32 cellular contexts compared by ENCODE assay signal in genomic region chr2:143476421-143477084, GRCh38.
DNase-seq lines count a peak whose midpoint lies in the region; ATAC-seq and TF ChIP-seq lines count a peak whose summit lies in the region.
"Had no signal": no experiment of that assay in that cellular context is flagged by ENCODE, and none has a peak within 500 bp of the region (broad histone marks: within the 10 kb centered on the region; RNA-seq: fewer than 3 reads in every experiment).

No MANE protein-coding gene starts in this region.

- DNase-seq in central memory CD8-positive, alpha-beta T cell (ENCODE audit: low spot score in 2 of 2) = no peak
- DNase-seq in epidermal melanocyte (ENCODE audit: insufficient read length, low spot score) (no peak), SKM-1 treated with dmso at 0.1 percent for 144 hours (lab: John Stamatoyannopoulos, UW; ENCODE audit: unreplicated experiment) (no peak), foreskin fibroblast (no peak)
- DNase-seq: activated CD4-positive, alpha-beta T cell treated with anti-CD3 and anti-CD28 coated beads, Interleukin-2, amount 10 ng/mL, durations not matched to agents 7 days and 5 days; activated CD8-positive, alpha-beta memory T cell treated with anti-CD3 and anti-CD28 coated beads, Interleukin-2, amount 10 ng/mL, durations not matched to agents 7 days and 5 days; activated naive CD4-positive, alpha-beta T cell treated with anti-CD3 and anti-CD28 coated beads, Interleukin-2, amount 10 ng/mL, durations not matched to agents 7 days and 5 days; activated T-cell treated with anti-CD3 and anti-CD28 coated beads, Interleukin-2, amount 50 U/mL, for 72 hours; amygdala; CD4-positive, CD25-positive, alpha-beta regulatory T cell; foreskin keratinocyte; H9; heart right ventricle; left colon; naive thymus-derived CD4-positive, alpha-beta T cell; NCI-H1694 treated with DMSO at 0.1 percent for 48 hours; NCI-H2227 treated with DMSO at 0.1 percent for 48 hours; NCI-H82; OCI-M1; ovary; right cardiac atrium; stimulated activated CD4-positive, alpha-beta T cell treated with anti-CD3 and anti-CD28 coated beads, Interleukin-4, amount 100 ng/mL, for 4 hours; stimulated activated naive CD4-positive, alpha-beta T cell treated with Interleukin-2 at 50 U/mL for 16 hours; WERI-Rb-1 had no signal

- peaks cover 30 to 38% of the 10 kb centered on the region in 2 experiments for H3K4me1 ChIP-seq in neutrophil (ENCODE audit: control insufficient read depth in 1 of 2, insufficient read depth in 1 of 2, low read depth in 1 of 2, low read length in 1 of 2)
- H3K4me1 ChIP-seq: foreskin keratinocyte had no signal

- no peak overlapping the region for H3K4me3 ChIP-seq in neutrophil (ENCODE audit: low read depth in 1 of 2, low read length in 1 of 2)
- no peak overlapping the region for H3K4me3 ChIP-seq in foreskin fibroblast (ENCODE audit: low read depth in 1 of 2, low read length in 2 of 2)
- H3K4me3 ChIP-seq: heart right ventricle, ovary, thoracic aorta had no signal

- no peak overlapping the region for H3K4me3 Mint-ChIP-seq in central memory CD8-positive, alpha-beta T cell
- H3K4me3 Mint-ChIP-seq: activated CD4-positive, alpha-beta T cell treated with anti-CD3 and anti-CD28 coated beads, Interleukin-2, amount 10 ng/mL, durations not matched to agents 7 days and 5 days; activated CD8-positive, alpha-beta memory T cell treated with anti-CD3 and anti-CD28 coated beads, Interleukin-2, amount 10 ng/mL, durations not matched to agents 7 days and 5 days; activated naive CD4-positive, alpha-beta T cell treated with anti-CD3 and anti-CD28 coated beads, Interleukin-2, amount 10 ng/mL, durations not matched to agents 7 days and 5 days; CD4-positive, CD25-positive, alpha-beta regulatory T cell; H9; naive thymus-derived CD4-positive, alpha-beta T cell; T-helper 2 cell treated with Interferon-gamma antibody and Interleukin-4, amounts not matched to agents 5 μg/mL and 100 μg/mL, for 36 hours had no signal

- no peaks in the 10 kb centered on the region for H3K9me3 Mint-ChIP-seq in central memory CD8-positive, alpha-beta T cell
- H3K9me3 Mint-ChIP-seq: activated CD4-positive, alpha-beta T cell treated with anti-CD3 and anti-CD28 coated beads, Interleukin-2, amount 10 ng/mL, durations not matched to agents 7 days and 5 days; activated naive CD4-positive, alpha-beta T cell treated with anti-CD3 and anti-CD28 coated beads, Interleukin-2, amount 10 ng/mL, durations not matched to agents 7 days and 5 days; activated T-cell treated with anti-CD3 and anti-CD28 coated beads, Interleukin-2, amount 50 U/mL, for 72 hours; CD4-positive, CD25-positive, alpha-beta regulatory T cell; H9; T-helper 2 cell treated with Interferon-gamma antibody and Interleukin-4, amounts not matched to agents 5 μg/mL and 100 μg/mL, for 36 hours had no signal

- H3K9me3 ChIP-seq in neutrophil = no peaks in the 10 kb centered on the region
- H3K9me3 ChIP-seq: heart right ventricle, ovary, thoracic aorta had no signal

- H3K36me3 Mint-ChIP-seq in central memory CD8-positive, alpha-beta T cell (ENCODE audit: insufficient read depth) = peaks cover 19% of the 10 kb centered on the region

- peaks cover 4% of the 10 kb centered on the region for H3K36me3 ChIP-seq in neutrophil
- H3K36me3 ChIP-seq: heart right ventricle, ovary, thoracic aorta, WERI-Rb-1 had no signal

- peaks cover 41% of the 10 kb centered on the region for H3K4me1 Mint-ChIP-seq in central memory CD8-positive, alpha-beta T cell
- H3K4me1 Mint-ChIP-seq: activated naive CD4-positive, alpha-beta T cell treated with anti-CD3 and anti-CD28 coated beads, Interleukin-2, amount 10 ng/mL, durations not matched to agents 7 days and 5 days had no signal

- H3K27me3 ChIP-seq in neutrophil = no peaks in the 10 kb centered on the region
- H3K27me3 ChIP-seq: heart right ventricle, ovary had no signal

- H3K27ac ChIP-seq in neutrophil = peak overlapping the region; percentile 54
- H3K27ac ChIP-seq: epithelial cell of prostate, foreskin keratinocyte, ovary, WERI-Rb-1 had no signal

- ATAC-seq in GM18520 (IDR thresholded peaks at IDR 0.05; ENCODE audit: unreplicated experiment) (peak; percentile 78), HG03378 (IDR thresholded peaks at IDR 0.05; ENCODE audit: unreplicated experiment) (peak; percentile 54)
- no peak for ATAC-seq in central memory CD8-positive, alpha-beta T cell (replicated peaks; ENCODE audit: extremely low read depth, poor library complexity, severe bottlenecking)
- ATAC-seq: activated CD8-positive, alpha-beta memory T cell treated with anti-CD3 and anti-CD28 coated beads, Interleukin-2, amount 10 ng/mL, durations not matched to agents 7 days and 5 days; activated T-cell treated with anti-CD3 and anti-CD28 coated beads, Interleukin-2, amount 50 U/mL, for 72 hours; foreskin keratinocyte; heart right ventricle; HepG2; left colon; naive thymus-derived CD4-positive, alpha-beta T cell; right cardiac atrium; SK-N-SH treated with all-trans-retinoic acid at 6 μM for 48 hours had no signal

- no peak for TF ChIP-seq CTCF in neutrophil (IDR thresholded peaks at IDR 0.05)
- no peak for TF ChIP-seq CTCF in foreskin fibroblast (IDR thresholded peaks at IDR 0.05; ENCODE audit: low read depth, low read length)

- no peaks in the 10 kb centered on the region for H3K27me3 Mint-ChIP-seq in central memory CD8-positive, alpha-beta T cell
- H3K27me3 Mint-ChIP-seq: activated CD4-positive, alpha-beta T cell treated with anti-CD3 and anti-CD28 coated beads, Interleukin-2, amount 10 ng/mL, durations not matched to agents 7 days and 5 days; activated CD8-positive, alpha-beta memory T cell treated with anti-CD3 and anti-CD28 coated beads, Interleukin-2, amount 10 ng/mL, durations not matched to agents 7 days and 5 days; activated naive CD4-positive, alpha-beta T cell treated with anti-CD3 and anti-CD28 coated beads, Interleukin-2, amount 10 ng/mL, durations not matched to agents 7 days and 5 days; CD4-positive, CD25-positive, alpha-beta regulatory T cell; naive thymus-derived CD4-positive, alpha-beta T cell had no signal

- H3K27ac Mint-ChIP-seq in central memory CD8-positive, alpha-beta T cell (ENCODE audit: low read depth) = peak overlapping the region; percentile 79
- H3K27ac Mint-ChIP-seq: activated CD8-positive, alpha-beta memory T cell treated with anti-CD3 and anti-CD28 coated beads, Interleukin-2, amount 10 ng/mL, durations not matched to agents 7 days and 5 days; activated naive CD4-positive, alpha-beta T cell treated with anti-CD3 and anti-CD28 coated beads, Interleukin-2, amount 10 ng/mL, durations not matched to agents 7 days and 5 days; H9; T-helper 2 cell treated with Interferon-gamma antibody and Interleukin-4, amounts not matched to agents 5 μg/mL and 100 μg/mL, for 36 hours had no signal
